ENCODE assay signal across 21 cellular contexts in the genomic region with DNA sequence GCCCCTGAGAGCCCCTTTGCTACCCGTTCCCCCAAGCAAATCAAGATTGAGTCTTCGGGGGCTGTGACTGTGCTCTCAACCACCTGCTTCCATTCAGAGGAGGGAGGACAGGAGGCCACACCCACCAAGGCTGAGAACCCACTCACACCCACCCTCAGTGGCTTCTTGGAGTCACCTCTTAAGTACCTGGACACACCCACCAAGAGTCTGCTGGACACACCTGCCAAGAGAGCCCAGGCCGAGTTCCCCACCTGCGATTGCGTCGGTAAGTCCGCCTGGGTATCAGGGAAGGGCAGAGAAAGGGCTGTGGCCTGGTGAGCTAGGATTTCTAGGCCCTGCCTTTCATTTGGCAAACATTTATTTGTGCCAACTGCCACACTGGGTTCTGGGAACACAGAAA.
DNase-seq lines count a peak whose midpoint lies in the region; ATAC-seq, FAIRE-seq and TF ChIP-seq lines count a peak whose summit lies in the region.
"Had no signal": no experiment of that assay in that cellular context is flagged by ENCODE, and none has a peak within 500 bp of the region (broad histone marks: within the 10 kb centered on the region; RNA-seq: fewer than 3 reads in every experiment).

No MANE protein-coding gene starts in this region.

- CTCF ChIA-PET in activated naive CD4-positive, alpha-beta T cell treated with anti-CD3 and anti-CD28 coated beads, Interleukin-2, amount 10 ng/mL, durations not matched to agents 7 days and 5 days (lab: Charles Lee) = no interaction called here
- CTCF ChIA-PET in K562 (lab: Yijun Ruan, JAX; ENCODE audit: low intra/inter-chr PET ratio) = no interaction called here

- H3K4me3 Mint-ChIP-seq in activated naive CD4-positive, alpha-beta T cell treated with anti-CD3 and anti-CD28 coated beads, Interleukin-2, amount 50 U/mL, for 24 hours = no peak overlapping the region
- H3K4me3 Mint-ChIP-seq in activated naive CD4-positive, alpha-beta T cell treated with anti-CD3 and anti-CD28 coated beads, Interleukin-2, amount 10 ng/mL, durations not matched to agents 7 days and 5 days = no peak overlapping the region
- H3K4me3 Mint-ChIP-seq: CD8-positive, alpha-beta T cell; HFFc6 had no signal

- intact Hi-C loops in K562 (cut with micrococcal nuclease) (no loop called here), upper lobe of right lung (cut with DNase I) (no loop called here)

- peaks cover 49 to 57% of the 10 kb centered on the region in 2 experiments for H3K4me1 ChIP-seq in K562 (replicated peaks in 1 of 2; ENCODE audit: control insufficient read depth in 2 of 2, insufficient read depth in 2 of 2, low read length in 2 of 2)
- peaks cover 3% of the 10 kb centered on the region for H3K4me1 ChIP-seq in upper lobe of right lung
- H3K4me1 ChIP-seq: BE2C had no signal

- peaks cover 1% of the 10 kb centered on the region for H3K36me3 Mint-ChIP-seq in activated naive CD4-positive, alpha-beta T cell treated with anti-CD3 and anti-CD28 coated beads, Interleukin-2, amount 50 U/mL, for 24 hours
- H3K36me3 Mint-ChIP-seq in activated naive CD4-positive, alpha-beta T cell treated with anti-CD3 and anti-CD28 coated beads, Interleukin-2, amount 10 ng/mL, durations not matched to agents 7 days and 5 days = peaks cover 28% of the 10 kb centered on the region

- no peaks in the 10 kb centered on the region for H3K9me3 ChIP-seq in K562 (replicated peaks; ENCODE audit: control insufficient read depth, insufficient read depth, low read depth, low read length)
- no peaks in the 10 kb centered on the region for H3K9me3 ChIP-seq in upper lobe of right lung
- H3K9me3 ChIP-seq: BE2C had no signal

- H3K4me1 Mint-ChIP-seq in activated naive CD4-positive, alpha-beta T cell treated with anti-CD3 and anti-CD28 coated beads, Interleukin-2, amount 50 U/mL, for 24 hours = peaks cover 65% of the 10 kb centered on the region
- H3K4me1 Mint-ChIP-seq in activated naive CD4-positive, alpha-beta T cell treated with anti-CD3 and anti-CD28 coated beads, Interleukin-2, amount 10 ng/mL, durations not matched to agents 7 days and 5 days = peaks cover 13% of the 10 kb centered on the region

- H3K27ac Mint-ChIP-seq in activated naive CD4-positive, alpha-beta T cell treated with anti-CD3 and anti-CD28 coated beads, Interleukin-2, amount 50 U/mL, for 24 hours = peak overlapping the region; percentile 79
- no peak overlapping the region for H3K27ac Mint-ChIP-seq in activated naive CD4-positive, alpha-beta T cell treated with anti-CD3 and anti-CD28 coated beads, Interleukin-2, amount 10 ng/mL, durations not matched to agents 7 days and 5 days

- H3K9ac ChIP-seq in K562 (ENCODE audit: insufficient read depth in 1 of 2, low read depth in 2 of 2, low read length in 2 of 2) = peak overlapping the region; percentile 65 to 71

- H3K4me2 ChIP-seq in K562 (ENCODE audit: insufficient read depth, low read length) = peak overlapping the region; percentile 85
- H3K4me2 ChIP-seq: PC-9 had no signal

- H3K79me2 ChIP-seq in K562 (ENCODE audit: control insufficient read depth, insufficient read depth, low read length) = peaks cover 64% of the 10 kb centered on the region

- H3K27me3 Mint-ChIP-seq in activated naive CD4-positive, alpha-beta T cell treated with anti-CD3 and anti-CD28 coated beads, Interleukin-2, amount 50 U/mL, for 24 hours = no peaks in the 10 kb centered on the region
- H3K27me3 Mint-ChIP-seq in activated naive CD4-positive, alpha-beta T cell treated with anti-CD3 and anti-CD28 coated beads, Interleukin-2, amount 10 ng/mL, durations not matched to agents 7 days and 5 days = no peaks in the 10 kb centered on the region

- H3K9me3 Mint-ChIP-seq in activated naive CD4-positive, alpha-beta T cell treated with anti-CD3 and anti-CD28 coated beads, Interleukin-2, amount 50 U/mL, for 24 hours = no peaks in the 10 kb centered on the region
- no peaks in the 10 kb centered on the region for H3K9me3 Mint-ChIP-seq in activated naive CD4-positive, alpha-beta T cell treated with anti-CD3 and anti-CD28 coated beads, Interleukin-2, amount 10 ng/mL, durations not matched to agents 7 days and 5 days
- H3K9me3 Mint-ChIP-seq: CD8-positive, alpha-beta T cell; HFFc6 had no signal

- BruUV-seq in K562 (replicated peaks; lab: Mats Ljungman, UMichigan) = no TSS peak

- H3K27me3 ChIP-seq in K562 (ENCODE audit: control insufficient read depth in 2 of 2, insufficient read depth in 2 of 2, low read length in 2 of 2) (no peaks in the 10 kb centered on the region), upper lobe of right lung (no peaks in the 10 kb centered on the region)
- H3K27me3 ChIP-seq: BE2C had no signal

- no peak for TF ChIP-seq RAD21 in K562 (CRISPR knock-in tag; conservative IDR thresholded peaks at IDR 0.05 in 1 of 2, IDR thresholded peaks at IDR 0.05 in 1 of 2)

- in situ Hi-C loops in K562 (cut with MboI) = no loop called here

- TF ChIP-seq CTCF in K562 (IDR thresholded peaks at IDR 0.05 in 2 of 3, conservative IDR thresholded peaks at IDR 0.05 in 1 of 3; ENCODE audit: insufficient read depth in 2 of 3, low read depth in 1 of 3, low read length in 3 of 3) (no peak), upper lobe of right lung (IDR thresholded peaks at IDR 0.05) (no peak)

- H3K36me3 ChIP-seq in K562 (ENCODE audit: control insufficient read depth, insufficient read depth, low read length) = peaks cover 38% of the 10 kb centered on the region
- peaks cover 13% of the 10 kb centered on the region for H3K36me3 ChIP-seq in upper lobe of right lung

- no peak overlapping the region for H2AFZ ChIP-seq in K562 (ENCODE audit: low read depth, low read length)
- H2AFZ ChIP-seq: PC-9 had no signal

- TF ChIP-seq EP300 in K562 (IDR thresholded peaks at IDR 0.05; ENCODE audit: low read length) = no peak

- no peak for ATAC-seq in K562
- ATAC-seq in upper lobe of right lung = peak; percentile 12
- ATAC-seq in GM18907 (IDR thresholded peaks at IDR 0.05; ENCODE audit: unreplicated experiment) = no peak
- ATAC-seq: CD8-positive, alpha-beta T cell had no signal

- 95% methylated on average over 6 of the region's 7 CpGs for WGBS in K562 (ENCODE audit: insufficient coverage, low coverage, missing lambda C conversion rate)

- H3K9me1 ChIP-seq in K562 (ENCODE audit: control insufficient read depth, insufficient read depth, low read length) = peaks cover 5% of the 10 kb centered on the region

- DNase-seq in activated naive CD4-positive, alpha-beta T cell treated with anti-CD3 and anti-CD28 coated beads, Interleukin-2, amount 10 ng/mL, durations not matched to agents 7 days and 5 days = no peak
- DNase-seq in K562 (ENCODE audit: extremely low read depth in 1 of 4, low spot score in 3 of 4) (peak in 2 of 4 experiments; percentile 37 to 46), upper lobe of right lung (no peak), OCI-M1 (lab: John Stamatoyannopoulos, UW) (no peak), GF-D8 (lab: John Stamatoyannopoulos, UW) (no peak)
- DNase-seq: BE2C; CD8-positive, alpha-beta T cell; HFFc6; NCI-H1436 treated with DMSO at 0.1 percent for 48 hours; NCI-H2029 treated with DMSO at 0.1 percent for 48 hours; NCI-H2171; NCI-H526; PC-9; SIG-M5 had no signal

- FAIRE-seq in K562 (lab: Jason Lieb, UNC) = no peak
- FAIRE-seq: A204.1, H54 had no signal

- H3K27ac ChIP-seq in K562 (ENCODE audit: extremely low read depth, low read depth, low read length) = peak overlapping the region; percentile 95
- peak overlapping the region in 13 of 21 experiments; percentile 3 to 66 (median 27) for H3K27ac ChIP-seq in skin epidermis
- no peak overlapping the region for H3K27ac ChIP-seq in upper lobe of right lung
- H3K27ac ChIP-seq: HL-60, PC-9, RWPE1 had no signal

- H4K20me1 ChIP-seq in K562 (replicated peaks; ENCODE audit: control insufficient read depth, insufficient read depth, low read length) = no peaks in the 10 kb centered on the region

- POLR2A ChIA-PET in K562 (lab: Yijun Ruan, JAX) = interaction anchor here (0.7 to 1.4 kb wide), 3 partner anchors 9 to 73 kb away, joined by 3 to 5 read pairs (median 4); no protein-coding TSS in a partner anchor

- no peak for TF ChIP-seq POLR2A in K562 (conservative IDR thresholded peaks at IDR 0.05)

- no peak overlapping the region for H3K4me3 ChIP-seq in K562
- H3K4me3 ChIP-seq in skin epidermis = no peak overlapping the region
- H3K4me3 ChIP-seq in upper lobe of right lung = no peak overlapping the region
- H3K4me3 ChIP-seq: PC-9 had no signal

TF ChIP-seq in K562, 482 proteins besides CTCF, POLR2A, EP300 and RAD21:
- no peak for TF ChIP-seq ZNF316 (IDR thresholded peaks at IDR 0.05)
